20 cellular contexts compared by ENCODE assay signal in genomic region chr12:72236071-72236705, GRCh38. TPM values are rescaled to one million over a fixed set of nuclear protein-coding genes. Genes with fewer than 3 reads are reported as not detected.
DNase-seq lines count a peak whose midpoint lies in the region; ATAC-seq and TF ChIP-seq lines count a peak whose summit lies in the region.
"Had no signal": no experiment of that assay in that cellular context is flagged by ENCODE, and none has a peak within 500 bp of the region (broad histone marks: within the 10 kb centered on the region; RNA-seq: fewer than 3 reads in every experiment).

No MANE protein-coding gene starts in this region.

- H3K4me2 ChIP-seq in mesendoderm (ENCODE audit: low read length): no peak overlapping the region
- H3K4me2 ChIP-seq: A549 had no signal

- DNase-seq in AG08395 (ENCODE audit: low spot score) (peak; percentile 4), HS-5 (ENCODE audit: low read depth) (peak; percentile 48), epithelial cell of esophagus (ENCODE audit: low read depth) (peak; percentile 11), iris pigment epithelial cell (ENCODE audit: low read depth) (peak; percentile 58), DMS153 treated with DMSO at 0.1 percent for 48 hours (lab: John Stamatoyannopoulos, UW; ENCODE audit: unreplicated experiment) (no peak), mesendoderm (no peak)
- DNase-seq: AML-193, Caco-2, DMS53, GDM1, GOT3, MM.1S, NCI-H1105, NCI-H187, NCI-H446 had no signal

- H2BK120ac ChIP-seq in mesendoderm (ENCODE audit: low read depth, low read length): no peak overlapping the region

- H3K4me1 ChIP-seq in mesendoderm (ENCODE audit: control insufficient read depth, low read depth, low read length): no peaks in the 10 kb centered on the region
- H3K4me1 ChIP-seq: A549, Caco-2 had no signal

- H4K8ac ChIP-seq in mesendoderm (ENCODE audit: low read depth, low read length): no peak overlapping the region

- H3K18ac ChIP-seq in mesendoderm (ENCODE audit: low read length): no peak overlapping the region

- H3K56ac ChIP-seq in mesendoderm (ENCODE audit: low read length): no peak overlapping the region

- no peak overlapping the region for H3K27ac ChIP-seq in mesendoderm (ENCODE audit: low read depth, low read length)
- H3K27ac ChIP-seq: A549 had no signal

- no peak overlapping the region for H2BK15ac ChIP-seq in mesendoderm (replicated peaks; ENCODE audit: low read depth)

- no CpG with 5 or more reads among the region's 1 CpG for WGBS in mesendoderm (ENCODE audit: extremely low coverage, insufficient coverage, low lambda C conversion rate)

- H3K9ac ChIP-seq in mesendoderm (ENCODE audit: low read length): no peak overlapping the region

- no peak overlapping the region for H2AK5ac ChIP-seq in mesendoderm (ENCODE audit: low read length)

- no peaks in the 10 kb centered on the region for H3K27me3 ChIP-seq in mesendoderm (ENCODE audit: insufficient read depth, low read length, poor library complexity)

- H3K4me3 ChIP-seq in epithelial cell of esophagus (ENCODE audit: low read length) (no peak overlapping the region), mesendoderm (ENCODE audit: low read length) (no peak overlapping the region)
- H3K4me3 ChIP-seq: A549 had no signal

- H3K36me3 ChIP-seq in mesendoderm (ENCODE audit: control insufficient read depth, insufficient read depth, low read length): no peaks in the 10 kb centered on the region

- no peak for ATAC-seq in GM18519 (IDR thresholded peaks at IDR 0.05; ENCODE audit: low FRiP score, unreplicated experiment)
- no peak for ATAC-seq in GM21367 (IDR thresholded peaks at IDR 0.05; ENCODE audit: unreplicated experiment)
- ATAC-seq: A549, HepG2, Right ventricle myocardium inferior had no signal

- no peak overlapping the region for H3K23ac ChIP-seq in mesendoderm (ENCODE audit: low read length)

- H4K5ac ChIP-seq in mesendoderm (ENCODE audit: low read length): no peak overlapping the region

- H3K79me2 ChIP-seq in mesendoderm (ENCODE audit: control insufficient read depth, insufficient read depth, low read length): no peaks in the 10 kb centered on the region

- no peak overlapping the region for H3K4ac ChIP-seq in mesendoderm (ENCODE audit: low read depth, low read length)

- no peak for TF ChIP-seq CTCF in epithelial cell of esophagus (IDR thresholded peaks at IDR 0.05; ENCODE audit: insufficient read depth, low read depth, low read length, missing control alignments)

- no peaks in the 10 kb centered on the region for H3K79me1 ChIP-seq in mesendoderm (ENCODE audit: low read length)

- H2BK5ac ChIP-seq in mesendoderm (ENCODE audit: low read length): no peak overlapping the region

RNA-seq across cellular contexts. Expression of gene TRHDE, which starts 36.0 kb away (rescaled TPM):
- polyA plus RNA-seq in mesendoderm (2013, experiment 1 of 2): 1.1 TPM
- polyA plus RNA-seq in mesendoderm (2013, experiment 2 of 2): 0.95 TPM
- polyA plus RNA-seq: HepG2 had no signal

Comparison
In these comparisons a context has a peak if more than half of its experiments do, and no peak if none do; other contexts are left out.
1. DNase-seq: peak in AG08395 (single experiment), HS-5 (single experiment), epithelial cell of esophagus (single experiment) and iris pigment epithelial cell (single experiment); none in DMS153 treated with DMSO at 0.1 percent for 48 hours (single experiment) and mesendoderm (single experiment).